20 cellular contexts compared by ENCODE assay signal in genomic region chr6:118644007-118644406, GRCh38. TPM values are rescaled to one million over a fixed set of nuclear protein-coding genes. Genes with fewer than 3 reads are reported as not detected.
DNase-seq lines count a peak whose midpoint lies in the region; ATAC-seq and TF ChIP-seq lines count a peak whose summit lies in the region.
"Had no signal": no experiment of that assay in that cellular context is flagged by ENCODE, and none has a peak within 500 bp of the region (broad histone marks: within the 10 kb centered on the region; RNA-seq: fewer than 3 reads in every experiment).

No MANE protein-coding gene starts in this region.

- peaks cover 43 to 74% (median 59%) of the 10 kb centered on the region in 7 donors for H3K4me1 Mint-ChIP-seq in naive thymus-derived CD4-positive, alpha-beta T cell

- intact Hi-C loops in Panc1 (cut with micrococcal nuclease; ENCODE audit: unreplicated experiment): no loop called here
- intact Hi-C loops in naive thymus-derived CD4-positive, alpha-beta T cell (cut with micrococcal nuclease): no loop called here

- in situ Hi-C loops in Panc1 (cut with HindIII; ENCODE audit: low pct_unique_long_range_greater_than_20kb, low sequenced_read_pairs) (no loop called here), brain microvascular endothelial cell (cut with HindIII; ENCODE audit: low pct_ligation_motif_present, low sequenced_read_pairs) (no loop called here)

- ATAC-seq in Panc1 (peak; percentile 38; the same call in 1 of the 2 replicates), HG03108 (IDR thresholded peaks at IDR 0.05; ENCODE audit: unreplicated experiment) (no peak), HG03135 (IDR thresholded peaks at IDR 0.05; ENCODE audit: unreplicated experiment) (no peak)
- ATAC-seq in naive thymus-derived CD4-positive, alpha-beta T cell: no peak
- ATAC-seq: left ventricle myocardium superior had no signal

- POLR2A ChIA-PET in Panc1 (lab: Charles Lee): no interaction called here
- POLR2A ChIA-PET in naive thymus-derived CD4-positive, alpha-beta T cell (lab: Charles Lee): interaction anchor here (0.7 kb wide), 1 partner anchor 38 kb away, joined by 3 read pairs; no protein-coding TSS in a partner anchor

- DNase-seq in EH (ENCODE audit: low read depth) (peak; percentile 35), Panc1 (ENCODE audit: low read depth, low spot score) (no peak), brain microvascular endothelial cell (peak; percentile 22), mucosa of gallbladder (ENCODE audit: low spot score) (no peak)
- DNase-seq in naive thymus-derived CD4-positive, alpha-beta T cell: no peak
- DNase-seq: effector CD4-positive, alpha-beta T cell; KBM-7; left ventricle myocardium superior; naive B cell; NCI-H1048; NCI-H526; OCI-M1; stimulated activated naive CD4-positive, alpha-beta T cell treated with Interleukin-2 at 50 U/mL for 16 hours had no signal

- H3K9me3 Mint-ChIP-seq in naive thymus-derived CD4-positive, alpha-beta T cell: no peaks in the 10 kb centered on the region
- H3K9me3 Mint-ChIP-seq: activated T-helper 2 cell treated with anti-CD3 and anti-CD28 coated beads, Interferon-gamma antibody, Interleukin-2, Interleukin-4, amounts not matched to agents 10 μg/mL and 5 μg/mL and 100 μg/mL, durations not matched to agents 14 hours and 24 hours and 36 hours; naive B cell had no signal

- TF ChIP-seq CTCF in Panc1 (IDR thresholded peaks at IDR 0.05) (no peak), brain microvascular endothelial cell (IDR thresholded peaks at IDR 0.05; ENCODE audit: low read depth, low read length, missing control alignments) (no peak)

- peaks cover 3 to 15% (median 5%) of the 10 kb centered on the region in 5 donors for H3K36me3 Mint-ChIP-seq in naive thymus-derived CD4-positive, alpha-beta T cell
- H3K36me3 Mint-ChIP-seq: naive B cell had no signal

- no peaks in the 10 kb centered on the region for H3K36me3 ChIP-seq in Panc1 (ENCODE audit: control insufficient read depth, insufficient read depth, low read length)
- no peaks in the 10 kb centered on the region for H3K36me3 ChIP-seq in brain microvascular endothelial cell (replicated peaks)
- no peaks in the 10 kb centered on the region for H3K36me3 ChIP-seq in naive thymus-derived CD4-positive, alpha-beta T cell (ENCODE audit: control insufficient read depth in 2 of 3, insufficient read depth in 3 of 3, low read length in 3 of 3)
- H3K36me3 ChIP-seq: BLaER1 had no signal

- CTCF ChIA-PET in Panc1 (lab: Charles Lee): no interaction called here
- CTCF ChIA-PET in naive thymus-derived CD4-positive, alpha-beta T cell (lab: Charles Lee): no interaction called here

- no peak overlapping the region for H3K27ac ChIP-seq in Panc1 (ENCODE audit: low read length)
- no peak overlapping the region for H3K27ac ChIP-seq in brain microvascular endothelial cell
- H3K27ac ChIP-seq in naive thymus-derived CD4-positive, alpha-beta T cell (ENCODE audit: low read depth, low read length): no peak overlapping the region
- H3K27ac ChIP-seq: BLaER1, HL-60 had no signal

- no peak overlapping the region for H3K4me3 ChIP-seq in Panc1 (ENCODE audit: low read depth in 2 of 2, low read length in 2 of 2)
- no peak overlapping the region for H3K4me3 ChIP-seq in brain microvascular endothelial cell (ENCODE audit: low read depth, low read length)
- H3K4me3 ChIP-seq in naive thymus-derived CD4-positive, alpha-beta T cell (ENCODE audit: low read length): no peak overlapping the region
- H3K4me3 ChIP-seq: BLaER1 had no signal

- peak overlapping the region in 8 of 9 donors; percentile 3 to 61 (median 20) for H3K27ac Mint-ChIP-seq in naive thymus-derived CD4-positive, alpha-beta T cell
- H3K27ac Mint-ChIP-seq: activated T-helper 2 cell treated with anti-CD3 and anti-CD28 coated beads, Interferon-gamma antibody, Interleukin-2, Interleukin-4, amounts not matched to agents 10 μg/mL and 5 μg/mL and 100 μg/mL, durations not matched to agents 14 hours and 24 hours and 36 hours; type B pancreatic cell had no signal

- H3K4me3 Mint-ChIP-seq in naive thymus-derived CD4-positive, alpha-beta T cell: peak overlapping the region in 4 of 10 donors; percentile 12 to 45 (median 32)
- H3K4me3 Mint-ChIP-seq: naive B cell, type B pancreatic cell had no signal

- no peaks in the 10 kb centered on the region for H3K9me3 ChIP-seq in Panc1 (ENCODE audit: control insufficient read depth, insufficient read depth, low read depth, low read length)
- no peaks in the 10 kb centered on the region for H3K9me3 ChIP-seq in naive thymus-derived CD4-positive, alpha-beta T cell (ENCODE audit: control insufficient read depth in 2 of 3, low read length in 3 of 3)
- H3K9me3 ChIP-seq: BLaER1 had no signal

- peaks cover 1% of the 10 kb centered on the region; the same call in 1 of the 2 replicates for H3K4me1 ChIP-seq in Panc1 (ENCODE audit: control insufficient read depth, insufficient read depth, low read length)
- H3K4me1 ChIP-seq in naive thymus-derived CD4-positive, alpha-beta T cell (ENCODE audit: control insufficient read depth in 2 of 2, insufficient read depth in 2 of 2, low read length in 2 of 2): peaks cover 8 to 11% of the 10 kb centered on the region in 2 donors

- no peaks in the 10 kb centered on the region for H3K27me3 ChIP-seq in Panc1 (ENCODE audit: control insufficient read depth, insufficient read depth, low read length)
- no peaks in the 10 kb centered on the region for H3K27me3 ChIP-seq in brain microvascular endothelial cell (replicated peaks)
- no peaks in the 10 kb centered on the region for H3K27me3 ChIP-seq in naive thymus-derived CD4-positive, alpha-beta T cell (ENCODE audit: control insufficient read depth in 2 of 2, insufficient read depth in 2 of 2, low read length in 2 of 2)
- H3K27me3 ChIP-seq: BLaER1 had no signal

- no peaks in the 10 kb centered on the region for H3K27me3 Mint-ChIP-seq in naive thymus-derived CD4-positive, alpha-beta T cell
- H3K27me3 Mint-ChIP-seq: brain, naive B cell, type B pancreatic cell had no signal

- BruUV-seq in Panc1 (replicated peaks; lab: Mats Ljungman, UMichigan): no TSS peak

RNA-seq across cellular contexts. Expression of gene CEP85L, which starts 7.4 kb away (rescaled TPM):
- total RNA-seq in Panc1 (2021; ENCODE audit: unreplicated experiment): 6.7 TPM
- polyA plus RNA-seq in Panc1 (2012; ENCODE audit: insufficient read length): 1.3 TPM
- 10 to 100 TPM; 51.1 to 89.1 (median 78.6) TPM for total RNA-seq in naive thymus-derived CD4-positive, alpha-beta T cell
- 10 to 100 TPM; 47.3 to 47.8 TPM for polyA plus RNA-seq in naive thymus-derived CD4-positive, alpha-beta T cell
- 9.7 TPM for total RNA-seq in mucosa of gallbladder

Comparison
In these comparisons a context has a peak if more than half of its experiments do, and no peak if none do; other contexts are left out.
1. DNase-seq: peak in EH (single experiment) and brain microvascular endothelial cell (single experiment); none in Panc1 (single experiment), naive thymus-derived CD4-positive, alpha-beta T cell (0 of 9) and mucosa of gallbladder (single experiment).